Comparison of ENCODE assay signal across 8 cellular contexts in the genomic region with DNA sequence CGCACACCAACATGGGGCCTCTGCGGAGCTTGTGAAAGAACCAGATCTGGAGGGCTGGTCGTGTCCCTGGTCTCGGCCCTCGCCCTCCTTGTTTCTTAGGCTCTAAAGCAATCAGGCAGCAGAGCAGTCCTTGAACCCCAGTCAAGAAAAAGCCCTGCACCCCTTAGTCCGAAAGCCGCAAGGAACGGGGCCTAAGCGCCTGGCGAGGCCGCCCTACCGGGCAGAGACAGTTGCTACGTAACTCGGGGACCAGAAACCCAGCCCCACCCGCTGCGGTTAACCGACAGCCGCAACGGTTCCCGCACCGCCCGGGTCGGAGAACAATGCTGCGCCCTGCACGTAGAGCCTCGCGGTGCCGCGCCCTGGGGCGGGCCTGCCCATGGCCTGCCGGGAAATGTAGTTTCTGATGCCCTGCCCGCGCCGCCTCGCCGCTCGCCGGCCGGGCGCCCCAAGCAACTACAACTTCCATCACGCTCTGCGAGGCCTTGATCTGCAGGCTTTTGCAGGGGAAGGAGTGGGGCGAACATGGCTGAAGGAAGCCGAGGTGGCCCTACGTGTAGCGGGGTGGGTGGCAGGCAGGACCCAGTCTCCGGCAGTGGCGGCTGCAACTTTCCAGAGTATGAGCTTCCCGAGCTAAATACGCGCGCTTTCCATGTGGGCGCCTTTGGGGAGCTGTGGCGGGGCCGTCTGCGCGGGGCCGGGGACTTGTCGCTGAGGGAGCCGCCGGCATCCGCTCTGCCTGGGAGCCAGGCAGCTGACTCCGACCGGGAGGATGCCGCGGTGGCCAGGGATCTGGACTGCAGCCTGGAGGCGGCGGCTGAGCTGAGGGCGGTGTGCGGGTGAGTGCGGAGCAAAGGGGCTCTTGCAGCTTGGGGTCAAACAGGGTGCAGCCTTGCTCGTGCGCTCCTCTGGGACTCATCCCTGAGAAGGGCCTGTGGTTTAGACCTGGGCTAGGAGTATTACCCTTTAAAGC. TPM values are rescaled to one million over a fixed set of nuclear protein-coding genes. Genes with fewer than 3 reads are reported as not detected.
A peak's percentile ranks its signal among the peaks of the same experiment; 100 is the strongest.
DNase-seq lines count a peak whose midpoint lies in the region; ATAC-seq, FAIRE-seq and TF ChIP-seq lines count a peak whose summit lies in the region.

A gene (plus strand): TSS at position 522 of the 973 bp plus-strand sequence. CDS start 4 bp downstream, at position 526.

- H3K9me3 Mint-ChIP-seq in activated naive CD8-positive, alpha-beta T cell treated with anti-CD3 and anti-CD28 coated beads, Interleukin-2, amount 50 U/mL, for 24 hours = no peaks in the 10 kb centered on the region

- intact Hi-C loops in Right ventricle myocardium inferior (cut with DNase I) = loop anchor here (2.0 to 5.0 kb wide), 4 partner anchors 90 to 210 kb away; a partner anchor contains a TSS
- intact Hi-C loops in ovary (cut with DNase I) = loop anchor here in 3 of 4 donors (10.0 kb wide), 3 partner anchors 48 to 208 kb away; no protein-coding TSS in a partner anchor

- peaks cover 36% of the 10 kb centered on the region for H3K4me1 Mint-ChIP-seq in activated naive CD8-positive, alpha-beta T cell treated with anti-CD3 and anti-CD28 coated beads, Interleukin-2, amount 50 U/mL, for 24 hours

- no peaks in the 10 kb centered on the region for H3K9me3 ChIP-seq in ovary
- H3K9me3 ChIP-seq in thymus (ENCODE audit: control insufficient read depth) = no peaks in the 10 kb centered on the region

- H3K27ac Mint-ChIP-seq in activated naive CD8-positive, alpha-beta T cell treated with anti-CD3 and anti-CD28 coated beads, Interleukin-2, amount 50 U/mL, for 24 hours = peak within 1 kb of the TSS; percentile 86

- H3K36me3 ChIP-seq in ovary = no peaks in the 10 kb centered on the region
- H3K36me3 ChIP-seq in thymus (ENCODE audit: control insufficient read depth, insufficient read depth) = peaks cover 12% of the 10 kb centered on the region

- H3K27ac ChIP-seq in ovary (peak within 1 kb of the TSS; percentile 47 to 90), thymus (ENCODE audit: low read depth) (peak within 1 kb of the TSS; percentile 82)

- H3K4me3 Mint-ChIP-seq in activated naive CD8-positive, alpha-beta T cell treated with anti-CD3 and anti-CD28 coated beads, Interleukin-2, amount 50 U/mL, for 24 hours = peak within 1 kb of the TSS; percentile 92

- 0% methylated on average over 56 to 73 of the region's 73 CpGs for WGBS in ovary, 3 donors
- under 1% methylated on average over 73 of the region's 73 CpGs for whole genome bisulfite sequencing in thymus

- TF ChIP-seq EP300 in ovary (IDR thresholded peaks at IDR 0.05) = peak; percentile 74

- H3K36me3 Mint-ChIP-seq in activated naive CD8-positive, alpha-beta T cell treated with anti-CD3 and anti-CD28 coated beads, Interleukin-2, amount 50 U/mL, for 24 hours (ENCODE audit: low read depth) = peaks cover 25% of the 10 kb centered on the region

- peaks cover 7% of the 10 kb centered on the region for H3K27me3 Mint-ChIP-seq in activated naive CD8-positive, alpha-beta T cell treated with anti-CD3 and anti-CD28 coated beads, Interleukin-2, amount 50 U/mL, for 24 hours

- peak within 1 kb of the TSS; percentile 80 for H3K4me3 ChIP-seq in ovary
- H3K4me3 ChIP-seq in thymus (ENCODE audit: low read length) = peak within 1 kb of the TSS; percentile 83

- ATAC-seq in HG02798 (IDR thresholded peaks at IDR 0.05; ENCODE audit: poor library complexity, unreplicated experiment) (peak; percentile 98), Right ventricle myocardium inferior (peak; percentile 100)
- ATAC-seq in activated naive CD8-positive, alpha-beta T cell treated with anti-CD3 and anti-CD28 coated beads, Interleukin-2, amount 50 U/mL, for 24 hours = peak; percentile 99

- TF ChIP-seq POLR2A in GM12891 (IDR thresholded peaks at IDR 0.05; ENCODE audit: low read depth, low read length) = peak; percentile 85
- TF ChIP-seq POLR2A in ovary (IDR thresholded peaks at IDR 0.05) = peak; percentile 39

- no peak for TF ChIP-seq CTCF in ovary (IDR thresholded peaks at IDR 0.05)

- peaks cover 3% of the 10 kb centered on the region for H3K4me1 ChIP-seq in ovary (ENCODE audit: insufficient read depth)
- peaks cover 4% of the 10 kb centered on the region for H3K4me1 ChIP-seq in thymus (ENCODE audit: control insufficient read depth, insufficient read depth, low read length)

- H3K27me3 ChIP-seq in ovary (no peaks in the 10 kb centered on the region), thymus (ENCODE audit: control insufficient read depth, insufficient read depth) (no peaks in the 10 kb centered on the region)

- peak; percentile 94 for FAIRE-seq in GM12891 (lab: Jason Lieb, UNC)

- DNase-seq in GM12891 (ENCODE audit: insufficient read length, low spot score) (peak; percentile 85), NCI-H1417 treated with DMSO at 0.1 percent for 48 hours (lab: John Stamatoyannopoulos, UW) (peak; percentile 68), SW480 (ENCODE audit: low spot score) (peak; percentile 92), Right ventricle myocardium inferior (ENCODE audit: missing footprints) (peak; percentile 97), ovary (peak; percentile 89 to 94 (median 93))
- DNase-seq in activated naive CD8-positive, alpha-beta T cell treated with anti-CD3 and anti-CD28 coated beads, Interleukin-2, amount 50 U/mL, for 24 hours = peak; percentile 94

TF ChIP-seq in GM12891, 5 proteins besides CTCF, POLR2A, EP300 and RAD21:
- TF ChIP-seq PAX5 (IDR thresholded peaks at IDR 0.05; ENCODE audit: insufficient read depth, low read length, severe bottlenecking) (peak; percentile 49), POU2F2 (IDR thresholded peaks at IDR 0.05; ENCODE audit: low read depth, low read length) (peak; percentile 56; the same call in 1 of the 2 replicates), TAF1 (IDR thresholded peaks at IDR 0.05; ENCODE audit: low read depth, low read length) (peak; percentile 81), SPI1 (IDR thresholded peaks at IDR 0.05; ENCODE audit: low read depth, low read length) (no peak), POLR2AphosphoS5 (IDR thresholded peaks at IDR 0.05; ENCODE audit: low read depth, low read length) (peak; percentile 80)

RNA-seq across cellular contexts. Expression of the gene that starts here (rescaled TPM):
- polyA plus RNA-seq in GM12891 (2012; ENCODE audit: low read depth, missing spikeins) = 16.6 TPM
- 28.2 TPM for total RNA-seq in Right ventricle myocardium inferior
- 10 to 100 TPM; 18.8 to 32.3 (median 26.2) TPM for total RNA-seq in ovary
- 10 to 100 TPM; 15.8 to 30.3 TPM for polyA plus RNA-seq in ovary
- 18.1 TPM for polyA plus RNA-seq in thymus

Comparison
In these comparisons a context has a peak if more than half of its experiments do, and no peak if none do; other contexts are left out.
1. Peak in every context shown above with its lines: DNase-seq, ATAC-seq, H3K4me3 ChIP-seq and H3K27ac ChIP-seq.